ENCODE assay signal across 1 cellular context in the genomic region with DNA sequence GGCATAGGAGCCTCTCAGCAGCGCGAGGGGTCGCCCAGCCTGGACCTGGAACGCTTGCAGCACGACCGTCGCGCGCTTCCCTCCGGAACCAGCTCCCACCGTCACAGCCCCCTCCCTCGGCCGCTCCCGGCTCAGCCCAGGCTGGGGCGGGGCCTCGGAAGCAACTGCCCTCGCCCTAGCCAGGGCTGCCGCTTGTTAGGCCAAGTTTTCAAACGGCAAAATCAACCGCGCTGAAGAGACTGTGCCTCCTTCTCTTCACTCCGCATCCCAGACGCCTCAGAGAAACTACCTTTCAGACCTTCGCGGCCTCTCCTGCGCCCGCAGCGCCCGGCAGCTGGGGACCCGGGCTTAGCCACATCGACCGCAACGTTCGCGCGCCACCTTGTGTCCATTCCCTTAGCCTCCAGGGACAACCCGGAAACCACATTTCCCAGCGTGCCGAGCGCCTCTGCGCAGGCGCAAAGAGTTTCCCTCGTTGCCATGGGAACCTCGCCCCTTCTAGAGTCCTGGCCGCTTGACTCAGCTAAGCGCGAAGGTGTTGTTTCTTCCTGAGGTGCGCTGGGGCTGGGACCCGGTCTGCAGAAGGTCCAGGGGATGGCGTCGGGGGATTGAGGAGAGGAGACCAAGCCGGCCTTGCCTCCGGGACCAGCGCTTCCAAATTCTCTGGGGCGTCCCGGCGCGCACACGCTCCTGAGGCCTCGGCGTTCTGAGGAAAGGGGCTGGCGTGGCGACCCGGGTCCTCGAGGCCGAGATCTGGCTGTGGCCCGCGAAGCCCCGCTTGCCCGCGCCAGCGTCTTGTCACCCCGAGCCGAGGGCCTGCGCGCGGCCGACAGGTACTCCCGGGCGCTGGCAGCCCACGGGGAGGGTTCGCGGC.
TF ChIP-seq lines count a peak whose summit lies in the region.

No MANE protein-coding gene starts in this region.

TF ChIP-seq in K562, 482 proteins besides CTCF, POLR2A, EP300 and RAD21 (continued from another document and continues in another):
- TF ChIP-seq, protein P1, sequence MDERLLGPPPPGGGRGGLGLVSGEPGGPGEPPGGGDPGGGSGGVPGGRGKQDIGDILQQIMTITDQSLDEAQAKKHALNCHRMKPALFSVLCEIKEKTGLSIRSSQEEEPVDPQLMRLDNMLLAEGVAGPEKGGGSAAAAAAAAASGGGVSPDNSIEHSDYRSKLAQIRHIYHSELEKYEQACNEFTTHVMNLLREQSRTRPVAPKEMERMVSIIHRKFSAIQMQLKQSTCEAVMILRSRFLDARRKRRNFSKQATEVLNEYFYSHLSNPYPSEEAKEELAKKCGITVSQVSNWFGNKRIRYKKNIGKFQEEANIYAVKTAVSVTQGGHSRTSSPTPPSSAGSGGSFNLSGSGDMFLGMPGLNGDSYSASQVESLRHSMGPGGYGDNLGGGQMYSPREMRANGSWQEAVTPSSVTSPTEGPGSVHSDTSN (CRISPR knock-in tag; IDR thresholded peaks at IDR 0.05; ENCODE audit: low read depth) = no peak
- TF ChIP-seq, protein P1 (tag; conservative IDR thresholded peaks at IDR 0.05; ENCODE audit: low read depth) = no peak
- TF ChIP-seq, protein P2, sequence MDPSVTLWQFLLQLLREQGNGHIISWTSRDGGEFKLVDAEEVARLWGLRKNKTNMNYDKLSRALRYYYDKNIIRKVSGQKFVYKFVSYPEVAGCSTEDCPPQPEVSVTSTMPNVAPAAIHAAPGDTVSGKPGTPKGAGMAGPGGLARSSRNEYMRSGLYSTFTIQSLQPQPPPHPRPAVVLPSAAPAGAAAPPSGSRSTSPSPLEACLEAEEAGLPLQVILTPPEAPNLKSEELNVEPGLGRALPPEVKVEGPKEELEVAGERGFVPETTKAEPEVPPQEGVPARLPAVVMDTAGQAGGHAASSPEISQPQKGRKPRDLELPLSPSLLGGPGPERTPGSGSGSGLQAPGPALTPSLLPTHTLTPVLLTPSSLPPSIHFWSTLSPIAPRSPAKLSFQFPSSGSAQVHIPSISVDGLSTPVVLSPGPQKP (CRISPR knock-in tag; IDR thresholded peaks at IDR 0.05) = no peak
- peak; percentile 80; the same call in 1 of the 2 replicates for TF ChIP-seq ZBTB7A (IDR thresholded peaks at IDR 0.05; ENCODE audit: borderline replicate concordance, control insufficient read depth, low read depth, low read length)
- TF ChIP-seq HDAC3 (IDR thresholded peaks at IDR 0.05; ENCODE audit: borderline replicate concordance, partially characterized antibody) = no peak
- TF ChIP-seq, protein P3, sequence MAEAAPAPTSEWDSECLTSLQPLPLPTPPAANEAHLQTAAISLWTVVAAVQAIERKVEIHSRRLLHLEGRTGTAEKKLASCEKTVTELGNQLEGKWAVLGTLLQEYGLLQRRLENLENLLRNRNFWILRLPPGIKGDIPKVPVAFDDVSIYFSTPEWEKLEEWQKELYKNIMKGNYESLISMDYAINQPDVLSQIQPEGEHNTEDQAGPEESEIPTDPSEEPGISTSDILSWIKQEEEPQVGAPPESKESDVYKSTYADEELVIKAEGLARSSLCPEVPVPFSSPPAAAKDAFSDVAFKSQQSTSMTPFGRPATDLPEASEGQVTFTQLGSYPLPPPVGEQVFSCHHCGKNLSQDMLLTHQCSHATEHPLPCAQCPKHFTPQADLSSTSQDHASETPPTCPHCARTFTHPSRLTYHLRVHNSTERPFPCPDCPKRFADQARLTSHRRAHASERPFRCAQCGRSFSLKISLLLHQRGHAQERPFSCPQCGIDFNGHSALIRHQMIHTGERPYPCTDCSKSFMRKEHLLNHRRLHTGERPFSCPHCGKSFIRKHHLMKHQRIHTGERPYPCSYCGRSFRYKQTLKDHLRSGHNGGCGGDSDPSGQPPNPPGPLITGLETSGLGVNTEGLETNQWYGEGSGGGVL (CRISPR knock-in tag; IDR thresholded peaks at IDR 0.05) = no peak
- TF ChIP-seq PHF20 (IDR thresholded peaks at IDR 0.05; ENCODE audit: partially characterized antibody) = peak; percentile 42
- TF ChIP-seq, protein P4, sequence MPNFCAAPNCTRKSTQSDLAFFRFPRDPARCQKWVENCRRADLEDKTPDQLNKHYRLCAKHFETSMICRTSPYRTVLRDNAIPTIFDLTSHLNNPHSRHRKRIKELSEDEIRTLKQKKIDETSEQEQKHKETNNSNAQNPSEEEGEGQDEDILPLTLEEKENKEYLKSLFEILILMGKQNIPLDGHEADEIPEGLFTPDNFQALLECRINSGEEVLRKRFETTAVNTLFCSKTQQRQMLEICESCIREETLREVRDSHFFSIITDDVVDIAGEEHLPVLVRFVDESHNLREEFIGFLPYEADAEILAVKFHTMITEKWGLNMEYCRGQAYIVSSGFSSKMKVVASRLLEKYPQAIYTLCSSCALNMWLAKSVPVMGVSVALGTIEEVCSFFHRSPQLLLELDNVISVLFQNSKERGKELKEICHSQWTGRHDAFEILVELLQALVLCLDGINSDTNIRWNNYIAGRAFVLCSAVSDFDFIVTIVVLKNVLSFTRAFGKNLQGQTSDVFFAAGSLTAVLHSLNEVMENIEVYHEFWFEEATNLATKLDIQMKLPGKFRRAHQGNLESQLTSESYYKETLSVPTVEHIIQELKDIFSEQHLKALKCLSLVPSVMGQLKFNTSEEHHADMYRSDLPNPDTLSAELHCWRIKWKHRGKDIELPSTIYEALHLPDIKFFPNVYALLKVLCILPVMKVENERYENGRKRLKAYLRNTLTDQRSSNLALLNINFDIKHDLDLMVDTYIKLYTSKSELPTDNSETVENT (CRISPR knock-in tag; IDR thresholded peaks at IDR 0.05) = peak; percentile 30; the same call in 1 of the 2 replicates
- no peak for TF ChIP-seq PTBP1 (IDR thresholded peaks at IDR 0.05; ENCODE audit: low read depth, low read length)
- no peak for TF ChIP-seq MAFG (tag; conservative IDR thresholded peaks at IDR 0.05)
- no peak for TF ChIP-seq KLF16 (IDR thresholded peaks at IDR 0.05)
- peak; percentile 81 for TF ChIP-seq SUPT5H (IDR thresholded peaks at IDR 0.05)
- TF ChIP-seq CBX1 (IDR thresholded peaks at IDR 0.05; ENCODE audit: low read depth) = no peak
- TF ChIP-seq, protein P5, sequence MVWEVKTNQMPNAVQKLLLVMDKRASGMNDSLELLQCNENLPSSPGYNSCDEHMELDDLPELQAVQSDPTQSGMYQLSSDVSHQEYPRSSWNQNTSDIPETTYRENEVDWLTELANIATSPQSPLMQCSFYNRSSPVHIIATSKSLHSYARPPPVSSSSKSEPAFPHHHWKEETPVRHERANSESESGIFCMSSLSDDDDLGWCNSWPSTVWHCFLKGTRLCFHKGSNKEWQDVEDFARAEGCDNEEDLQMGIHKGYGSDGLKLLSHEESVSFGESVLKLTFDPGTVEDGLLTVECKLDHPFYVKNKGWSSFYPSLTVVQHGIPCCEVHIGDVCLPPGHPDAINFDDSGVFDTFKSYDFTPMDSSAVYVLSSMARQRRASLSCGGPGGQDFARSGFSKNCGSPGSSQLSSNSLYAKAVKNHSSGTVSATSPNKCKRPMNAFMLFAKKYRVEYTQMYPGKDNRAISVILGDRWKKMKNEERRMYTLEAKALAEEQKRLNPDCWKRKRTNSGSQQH (CRISPR knock-in tag; IDR thresholded peaks at IDR 0.05) = no peak
- no peak for TF ChIP-seq C11orf30 (IDR thresholded peaks at IDR 0.05; ENCODE audit: low read depth)
- TF ChIP-seq GATAD2B (IDR thresholded peaks at IDR 0.05; ENCODE audit: borderline replicate concordance) = no peak
- TF ChIP-seq HSF4 (CRISPR knock-in tag; IDR thresholded peaks at IDR 0.05; ENCODE audit: borderline replicate concordance) = no peak
- no peak for TF ChIP-seq RBM25 (IDR thresholded peaks at IDR 0.05; ENCODE audit: low read depth, low read length, severe bottlenecking)
- no peak for TF ChIP-seq ZNF174 (CRISPR knock-in tag; IDR thresholded peaks at IDR 0.05)
- TF ChIP-seq MBD2 (IDR thresholded peaks at IDR 0.05; ENCODE audit: borderline replicate concordance, low read depth) = peak; percentile 70; the same call in 1 of the 2 replicates
- TF ChIP-seq ZNF707 (CRISPR knock-in tag; conservative IDR thresholded peaks at IDR 0.05) = no peak
- no peak for TF ChIP-seq ETV6 (IDR thresholded peaks at IDR 0.05; ENCODE audit: borderline replicate concordance in 1 of 2, low read depth in 2 of 2, low read length in 1 of 2)
- TF ChIP-seq ETV6 (CRISPR knock-in tag; IDR thresholded peaks at IDR 0.05; ENCODE audit: borderline replicate concordance) = no peak
- peak; percentile 44; the same call in 1 of the 2 replicates for TF ChIP-seq ZBTB17 (CRISPR knock-in tag; IDR thresholded peaks at IDR 0.05)
- TF ChIP-seq SMAD1 (IDR thresholded peaks at IDR 0.05; ENCODE audit: low read depth, low read length, partially characterized antibody) = no peak
- TF ChIP-seq, protein P6, sequence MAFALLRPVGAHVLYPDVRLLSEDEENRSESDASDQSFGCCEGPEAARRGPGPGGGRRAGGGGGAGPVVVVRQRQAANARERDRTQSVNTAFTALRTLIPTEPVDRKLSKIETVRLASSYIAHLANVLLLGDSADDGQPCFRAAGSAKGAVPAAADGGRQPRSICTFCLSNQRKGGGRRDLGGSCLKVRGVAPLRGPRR (CRISPR knock-in tag; IDR thresholded peaks at IDR 0.05) = no peak
- TF ChIP-seq KDM4B (IDR thresholded peaks at IDR 0.05; ENCODE audit: borderline replicate concordance in 2 of 2, low read depth in 1 of 2) = peak in 1 of 2 experiments; percentile 59; a peak in 1 of 4 replicates
- no peak for TF ChIP-seq CEBPG (CRISPR knock-in tag; IDR thresholded peaks at IDR 0.05)
- no peak for TF ChIP-seq CEBPG (tag; conservative IDR thresholded peaks at IDR 0.05 in 1 of 2, IDR thresholded peaks at IDR 0.05 in 1 of 2)
- no peak for TF ChIP-seq ZNF408 (CRISPR knock-in tag; IDR thresholded peaks at IDR 0.05; ENCODE audit: low read depth)
- TF ChIP-seq, protein P7, sequence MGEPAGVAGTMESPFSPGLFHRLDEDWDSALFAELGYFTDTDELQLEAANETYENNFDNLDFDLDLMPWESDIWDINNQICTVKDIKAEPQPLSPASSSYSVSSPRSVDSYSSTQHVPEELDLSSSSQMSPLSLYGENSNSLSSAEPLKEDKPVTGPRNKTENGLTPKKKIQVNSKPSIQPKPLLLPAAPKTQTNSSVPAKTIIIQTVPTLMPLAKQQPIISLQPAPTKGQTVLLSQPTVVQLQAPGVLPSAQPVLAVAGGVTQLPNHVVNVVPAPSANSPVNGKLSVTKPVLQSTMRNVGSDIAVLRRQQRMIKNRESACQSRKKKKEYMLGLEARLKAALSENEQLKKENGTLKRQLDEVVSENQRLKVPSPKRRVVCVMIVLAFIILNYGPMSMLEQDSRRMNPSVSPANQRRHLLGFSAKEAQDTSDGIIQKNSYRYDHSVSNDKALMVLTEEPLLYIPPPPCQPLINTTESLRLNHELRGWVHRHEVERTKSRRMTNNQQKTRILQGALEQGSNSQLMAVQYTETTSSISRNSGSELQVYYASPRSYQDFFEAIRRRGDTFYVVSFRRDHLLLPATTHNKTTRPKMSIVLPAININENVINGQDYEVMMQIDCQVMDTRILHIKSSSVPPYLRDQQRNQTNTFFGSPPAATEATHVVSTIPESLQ (CRISPR knock-in tag; IDR thresholded peaks at IDR 0.05) = no peak
- TF ChIP-seq MCM2 (IDR thresholded peaks at IDR 0.05; ENCODE audit: low read depth) = no peak
- TF ChIP-seq, protein P8, sequence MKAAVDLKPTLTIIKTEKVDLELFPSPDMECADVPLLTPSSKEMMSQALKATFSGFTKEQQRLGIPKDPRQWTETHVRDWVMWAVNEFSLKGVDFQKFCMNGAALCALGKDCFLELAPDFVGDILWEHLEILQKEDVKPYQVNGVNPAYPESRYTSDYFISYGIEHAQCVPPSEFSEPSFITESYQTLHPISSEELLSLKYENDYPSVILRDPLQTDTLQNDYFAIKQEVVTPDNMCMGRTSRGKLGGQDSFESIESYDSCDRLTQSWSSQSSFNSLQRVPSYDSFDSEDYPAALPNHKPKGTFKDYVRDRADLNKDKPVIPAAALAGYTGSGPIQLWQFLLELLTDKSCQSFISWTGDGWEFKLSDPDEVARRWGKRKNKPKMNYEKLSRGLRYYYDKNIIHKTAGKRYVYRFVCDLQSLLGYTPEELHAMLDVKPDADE (conservative IDR thresholded peaks at IDR 0.05; ENCODE audit: control insufficient read depth, low read depth, low read length) = peak; percentile 81
- no peak for TF ChIP-seq HDAC6 (IDR thresholded peaks at IDR 0.05; ENCODE audit: low read depth, low read length)
- TF ChIP-seq, protein P9, sequence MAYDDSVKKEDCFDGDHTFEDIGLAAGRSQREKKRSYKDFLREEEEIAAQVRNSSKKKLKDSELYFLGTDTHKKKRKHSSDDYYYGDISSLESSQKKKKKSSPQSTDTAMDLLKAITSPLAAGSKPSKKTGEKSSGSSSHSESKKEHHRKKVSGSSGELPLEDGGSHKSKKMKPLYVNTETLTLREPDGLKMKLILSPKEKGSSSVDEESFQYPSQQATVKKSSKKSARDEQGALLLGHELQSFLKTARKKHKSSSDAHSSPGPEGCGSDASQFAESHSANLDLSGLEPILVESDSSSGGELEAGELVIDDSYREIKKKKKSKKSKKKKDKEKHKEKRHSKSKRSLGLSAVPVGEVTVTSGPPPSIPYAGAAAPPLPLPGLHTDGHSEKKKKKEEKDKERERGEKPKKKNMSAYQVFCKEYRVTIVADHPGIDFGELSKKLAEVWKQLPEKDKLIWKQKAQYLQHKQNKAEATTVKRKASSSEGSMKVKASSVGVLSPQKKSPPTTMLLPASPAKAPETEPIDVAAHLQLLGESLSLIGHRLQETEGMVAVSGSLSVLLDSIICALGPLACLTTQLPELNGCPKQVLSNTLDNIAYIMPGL (CRISPR knock-in tag; IDR thresholded peaks at IDR 0.05) = peak; percentile 62; the same call in 1 of the 2 replicates
- TF ChIP-seq HDAC1 (IDR thresholded peaks at IDR 0.05) = peak in 1 of 2 experiments; percentile 36; a peak in 1 of 4 replicates
- peak; percentile 99 for TF ChIP-seq BMI1 (IDR thresholded peaks at IDR 0.05; ENCODE audit: low read length)
- no peak for TF ChIP-seq NR4A1 (CRISPR knock-in tag; IDR thresholded peaks at IDR 0.05)
- no peak for TF ChIP-seq NR4A1 (tag; IDR thresholded peaks at IDR 0.05)
- TF ChIP-seq ETV5 (CRISPR knock-in tag; IDR thresholded peaks at IDR 0.05; ENCODE audit: low read depth) = peak; percentile 88
- TF ChIP-seq E2F3 (CRISPR knock-in tag; IDR thresholded peaks at IDR 0.05) = no peak
- no peak for TF ChIP-seq NFATC3 (IDR thresholded peaks at IDR 0.05)
- no peak for TF ChIP-seq CHD4 (IDR thresholded peaks at IDR 0.05; ENCODE audit: insufficient read depth, insufficient replicate concordance, low read depth, low read length, poor library complexity, severe bottlenecking)
- no peak for TF ChIP-seq ZNF77 (CRISPR knock-in tag; IDR thresholded peaks at IDR 0.05)
- TF ChIP-seq ZKSCAN1 (IDR thresholded peaks at IDR 0.05; ENCODE audit: low read depth, low read length) = peak; percentile 12; the same call in 1 of the 2 replicates
- no peak for TF ChIP-seq FOS (IDR thresholded peaks at IDR 0.05; ENCODE audit: extremely low read depth, insufficient read length)
- TF ChIP-seq NEUROD1 (IDR thresholded peaks at IDR 0.05; ENCODE audit: borderline replicate concordance, low read depth, low read length, partially characterized antibody) = peak; percentile 63
- TF ChIP-seq TBP (optimal IDR thresholded peaks at IDR 0.05; ENCODE audit: low read depth, low read length) = peak; percentile 70
- no peak for TF ChIP-seq PHF21A (IDR thresholded peaks at IDR 0.05; ENCODE audit: borderline replicate concordance, low read depth)
- TF ChIP-seq POLR2G (IDR thresholded peaks at IDR 0.05; ENCODE audit: low read depth, low read length) = peak; percentile 90
